ENCODE assay signal across 23 cellular contexts in genomic region chr2:229805559-229805958, GRCh38.
"Had no signal": no experiment of that assay in that cellular context is flagged by ENCODE, and none has a peak within 500 bp of the region (broad histone marks: within the 10 kb centered on the region; RNA-seq: fewer than 3 reads in every experiment).

No MANE protein-coding gene starts in this region.

- ATAC-seq: esophagus mucosa; gastrocnemius medialis; mucosa of descending colon; naive thymus-derived CD8-positive, alpha-beta T cell; stimulated activated memory B cell treated with anti-CD40 and anti-IgM and Interleukin-4, amounts not matched to agents 10 μg/mL and 1 μg/mL and 100 μg/mL, for 72 hours; stimulated activated naive CD8-positive, alpha-beta T cell treated with anti-CD3 and anti-CD28 coated beads, Interleukin-15, Interleukin-2, amounts not matched to agents 100 U/mL and 50 U/mL, for 24 hours had no signal

- H3K9me3 Mint-ChIP-seq: dendritic cell treated with granulocyte-macrophage colony-stimulating factor and Interleukin-4, amounts not matched to agents 40 ng/mL and 50 ng/mL, for 4 days; endodermal cell; mesothelial cell of epicardium; naive thymus-derived CD8-positive, alpha-beta T cell; nephron progenitor cell; stimulated activated memory B cell treated with anti-CD40 and anti-IgM and Interleukin-4, amounts not matched to agents 10 μg/mL and 1 μg/mL and 100 μg/mL, for 72 hours; type B pancreatic cell had no signal

- H3K27ac Mint-ChIP-seq: dendritic cell treated with granulocyte-macrophage colony-stimulating factor and Interleukin-4, amounts not matched to agents 40 ng/mL and 50 ng/mL, for 4 days; endodermal cell; mesothelial cell of epicardium; nephron progenitor cell; type B pancreatic cell had no signal

- H3K27me3 Mint-ChIP-seq: dendritic cell treated with granulocyte-macrophage colony-stimulating factor and Interleukin-4, amounts not matched to agents 40 ng/mL and 50 ng/mL, for 4 days; naive thymus-derived CD8-positive, alpha-beta T cell; stimulated activated memory B cell treated with anti-CD40 and anti-IgM and Interleukin-4, amounts not matched to agents 10 μg/mL and 1 μg/mL and 100 μg/mL, for 72 hours; type B pancreatic cell had no signal

- H3K4me3 Mint-ChIP-seq: dendritic cell treated with granulocyte-macrophage colony-stimulating factor and Interleukin-4, amounts not matched to agents 40 ng/mL and 50 ng/mL, for 4 days; endodermal cell; mesothelial cell of epicardium; naive thymus-derived CD8-positive, alpha-beta T cell; nephron progenitor cell; stimulated activated memory B cell treated with anti-CD40 and anti-IgM and Interleukin-4, amounts not matched to agents 10 μg/mL and 1 μg/mL and 100 μg/mL, for 72 hours; type B pancreatic cell had no signal

- H3K4me1 Mint-ChIP-seq: naive thymus-derived CD8-positive, alpha-beta T cell; nephron progenitor cell; stimulated activated memory B cell treated with anti-CD40 and anti-IgM and Interleukin-4, amounts not matched to agents 10 μg/mL and 1 μg/mL and 100 μg/mL, for 72 hours had no signal

- DNase-seq: colonic mucosa; effector CD8-positive, alpha-beta T cell; endodermal cell; foreskin fibroblast; gastrocnemius medialis; head of caudate nucleus; mesenchymal stem cell; mucosa of descending colon; naive thymus-derived CD8-positive, alpha-beta T cell; nephron progenitor cell; nucleus accumbens; sigmoid colon; stimulated activated CD4-positive, alpha-beta T cell treated with anti-CD3 and anti-CD28 coated beads, Interleukin-2, amount 100 ng/mL, for 24 hours; stimulated activated CD4-positive, alpha-beta T cell treated with anti-CD3 and anti-CD28 coated beads, Interleukin-4, amount 100 ng/mL, for 4 hours; stimulated activated naive CD8-positive, alpha-beta T cell treated with anti-CD3 and anti-CD28 coated beads, Interleukin-15, Interleukin-2, amounts not matched to agents 100 U/mL and 50 U/mL, for 24 hours; substantia nigra; testis; tibial artery had no signal
